In the genomic region with DNA sequence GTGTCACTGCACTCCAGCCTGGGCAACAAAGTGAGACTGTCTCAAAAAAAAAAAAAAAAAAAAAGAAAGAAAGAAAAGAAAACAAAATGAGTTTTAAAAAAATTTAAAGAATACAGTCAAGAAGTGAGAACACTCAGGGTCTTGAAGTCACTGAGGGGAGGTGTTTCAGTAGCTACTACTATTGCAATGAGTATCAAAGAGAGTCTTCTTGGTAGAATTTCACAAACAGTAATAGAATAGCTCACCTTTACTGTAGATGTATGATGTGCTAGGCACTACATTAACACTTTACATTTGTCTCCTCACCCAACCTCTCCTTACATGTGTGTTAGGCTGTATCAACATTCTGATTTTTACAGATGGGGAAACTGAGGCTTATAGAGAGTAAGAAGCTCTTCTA, we compare ENCODE assay signal across 16 cellular contexts. TPM values are rescaled to one million over a fixed set of nuclear protein-coding genes. Genes with fewer than 3 reads are reported as not detected.
"Had no signal": no experiment of that assay in that cellular context is flagged by ENCODE, and none has a peak within 500 bp of the region (broad histone marks: within the 10 kb centered on the region; RNA-seq: fewer than 3 reads in every experiment).

No MANE protein-coding gene starts in this region.

- H3K36me3 Mint-ChIP-seq: natural killer cell had no signal

- H3K9me3 Mint-ChIP-seq: activated T-helper 2 cell treated with anti-CD3 and anti-CD28 coated beads, Interferon-gamma antibody, Interleukin-2, Interleukin-4, amounts not matched to agents 10 μg/mL and 5 μg/mL and 100 μg/mL, durations not matched to agents 14 hours and 24 hours and 36 hours; natural killer cell had no signal

- H3K27me3 ChIP-seq: dorsolateral prefrontal cortex, right lobe of liver, spleen, testis, uterus had no signal

- H3K9me3 ChIP-seq: prostate gland, right lobe of liver, spleen, testis, uterus had no signal

- H3K36me3 ChIP-seq: prostate gland, right lobe of liver, spleen, uterus had no signal

- H3K27ac ChIP-seq: dorsolateral prefrontal cortex, prostate gland, right lobe of liver, spleen, testis, uterus, VCaP had no signal

- DNase-seq: activated naive CD4-positive, alpha-beta T cell treated with anti-CD3 and anti-CD28 coated beads, Interleukin-2, amount 50 U/mL, for 16 hours; amygdala; dorsolateral prefrontal cortex; head of caudate nucleus; left colon; natural killer cell; right lobe of liver; spleen; stimulated activated CD4-positive, alpha-beta T cell treated with anti-CD3 and anti-CD28 coated beads, Interleukin-2, amount 100 ng/mL, for 24 hours; stimulated activated naive CD4-positive, alpha-beta T cell treated with Interleukin-2 at 50 U/mL for 16 hours had no signal

- ATAC-seq: left colon, natural killer cell, right lobe of liver had no signal

- H3K4me3 ChIP-seq: dorsolateral prefrontal cortex, prostate gland, right lobe of liver, spleen, testis, uterus had no signal

- H3K4me3 Mint-ChIP-seq: natural killer cell had no signal

- H3K27ac Mint-ChIP-seq: activated T-helper 2 cell treated with anti-CD3 and anti-CD28 coated beads, Interferon-gamma antibody, Interleukin-2, Interleukin-4, amounts not matched to agents 10 μg/mL and 5 μg/mL and 100 μg/mL, durations not matched to agents 14 hours and 24 hours and 36 hours; natural killer cell had no signal

- H3K4me1 ChIP-seq: prostate gland, right lobe of liver, uterus had no signal

RNA-seq across cellular contexts. Expression of gene EOMES, which starts 43.9 kb away (rescaled TPM):
- total RNA-seq: lung microvascular endothelial cell had no signal
